In genomic region chr7:51451751-51452465, GRCh38 we compare ENCODE assay signal across 22 cellular contexts.
DNase-seq lines count a peak whose midpoint lies in the region; ATAC-seq and TF ChIP-seq lines count a peak whose summit lies in the region.
"Had no signal": no experiment of that assay in that cellular context is flagged by ENCODE, and none has a peak within 500 bp of the region (broad histone marks: within the 10 kb centered on the region; RNA-seq: fewer than 3 reads in every experiment).

No MANE protein-coding gene starts in this region.

- H3K9me3 ChIP-seq in SK-N-SH: peaks cover 6% of the 10 kb centered on the region; the same call in 1 of the 2 replicates
- H3K9me3 ChIP-seq: suprapubic skin had no signal

- no peaks in the 10 kb centered on the region for H3K79me2 ChIP-seq in SK-N-SH (ENCODE audit: insufficient read depth)

- CTCF ChIA-PET in SK-N-SH (lab: Yijun Ruan, JAX): interaction anchor here (0.6 to 4.7 kb wide), 5 partner anchors 9 to 1762 kb away, joined by 3 to 37 read pairs (median 4); no protein-coding TSS in a partner anchor

- TF ChIP-seq CTCF in SK-N-SH (IDR thresholded peaks at IDR 0.05): no peak
- peak; percentile 60 for TF ChIP-seq CTCF in glutamatergic neuron (IDR thresholded peaks at IDR 0.05; ENCODE audit: partially characterized antibody, unreplicated experiment)

- H4K20me1 ChIP-seq in SK-N-SH (ENCODE audit: insufficient read depth): no peaks in the 10 kb centered on the region

- peak; percentile 64 for DNase-seq in SK-N-SH
- DNase-seq in NCI-H345 (lab: John Stamatoyannopoulos, UW): peak; percentile 85
- peak; percentile 60 for DNase-seq in glutamatergic neuron
- no peak for DNase-seq in activated T-cell treated with anti-CD3 and anti-CD28 coated beads, Interleukin-2, amount 50 U/mL, for 72 hours
- DNase-seq in NCI-H1930 (lab: John Stamatoyannopoulos, UW): no peak
- DNase-seq: activated CD4-positive, alpha-beta T cell treated with anti-CD3 and anti-CD28 coated beads for 1 hour; aorta; caudate nucleus; dermis blood vessel endothelial cell; foreskin fibroblast; hypothalamus; NCI-H1092; NCI-H2171 had no signal

- peaks cover 4% of the 10 kb centered on the region for H3K27me3 Mint-ChIP-seq in glutamatergic neuron (ENCODE audit: unreplicated experiment)
- peaks cover 5% of the 10 kb centered on the region for H3K27me3 Mint-ChIP-seq in activated T-cell treated with anti-CD3 and anti-CD28 coated beads, Interleukin-2, amount 50 U/mL, for 72 hours (ENCODE audit: low read depth)
- H3K27me3 Mint-ChIP-seq: activated naive CD4-positive, alpha-beta T cell treated with anti-CD3 and anti-CD28 coated beads, Interleukin-2, amount 50 U/mL, for 24 hours had no signal

- WGBS in SK-N-SH (ENCODE audit: low lambda C conversion rate): 24% methylated on average over 9 of the region's 10 CpGs

- no peak overlapping the region for H3K27ac Mint-ChIP-seq in glutamatergic neuron (ENCODE audit: unreplicated experiment)
- no peak overlapping the region for H3K27ac Mint-ChIP-seq in activated T-cell treated with anti-CD3 and anti-CD28 coated beads, Interleukin-2, amount 50 U/mL, for 72 hours
- H3K27ac Mint-ChIP-seq: activated naive CD4-positive, alpha-beta T cell treated with anti-CD3 and anti-CD28 coated beads, Interleukin-2, amount 50 U/mL, for 24 hours; activated T-helper 1 cell treated with anti-CD3 and anti-CD28 coated beads, Interleukin-12 subunit alpha, Interleukin-12 subunit beta, Interleukin-2, Interleukin-4 antibody, amounts not matched to agents 30 ng/mL and 10 ng/mL and 1 ng/mL, durations not matched to agents 14 hours and 24 hours and 36 hours; CD14-positive monocyte had no signal

- no peaks in the 10 kb centered on the region for H3F3A ChIP-seq in SK-N-SH (replicated peaks; ENCODE audit: insufficient read depth)

- peaks cover 0 to 11% of the 10 kb centered on the region in 2 experiments; a peak in 2 of 4 replicates for H3K4me1 ChIP-seq in SK-N-SH (ENCODE audit: control insufficient read depth in 1 of 2, insufficient read depth in 2 of 2, low read depth in 1 of 2, low read length in 1 of 2)
- H3K4me1 ChIP-seq: suprapubic skin had no signal

- no peak overlapping the region for H3K4me3 ChIP-seq in SK-N-SH (ENCODE audit: low read depth in 2 of 2, low read length in 1 of 2)
- H3K4me3 ChIP-seq: suprapubic skin had no signal

- no peaks in the 10 kb centered on the region for H3K27me3 ChIP-seq in SK-N-SH (ENCODE audit: insufficient read depth)
- H3K27me3 ChIP-seq: suprapubic skin had no signal

- no peak overlapping the region for H3K4me3 Mint-ChIP-seq in glutamatergic neuron (ENCODE audit: unreplicated experiment)
- no peak overlapping the region for H3K4me3 Mint-ChIP-seq in activated T-cell treated with anti-CD3 and anti-CD28 coated beads, Interleukin-2, amount 50 U/mL, for 72 hours
- H3K4me3 Mint-ChIP-seq: activated naive CD4-positive, alpha-beta T cell treated with anti-CD3 and anti-CD28 coated beads, Interleukin-2, amount 50 U/mL, for 24 hours; activated T-helper 1 cell treated with anti-CD3 and anti-CD28 coated beads, Interleukin-12 subunit alpha, Interleukin-12 subunit beta, Interleukin-2, Interleukin-4 antibody, amounts not matched to agents 30 ng/mL and 10 ng/mL and 1 ng/mL, durations not matched to agents 14 hours and 24 hours and 36 hours; CD14-positive monocyte had no signal

- H3K9me3 Mint-ChIP-seq in glutamatergic neuron (ENCODE audit: unreplicated experiment): no peaks in the 10 kb centered on the region
- H3K9me3 Mint-ChIP-seq in activated T-cell treated with anti-CD3 and anti-CD28 coated beads, Interleukin-2, amount 50 U/mL, for 72 hours: no peaks in the 10 kb centered on the region
- H3K9me3 Mint-ChIP-seq: activated naive CD4-positive, alpha-beta T cell treated with anti-CD3 and anti-CD28 coated beads, Interleukin-2, amount 50 U/mL, for 24 hours; activated T-helper 1 cell treated with anti-CD3 and anti-CD28 coated beads, Interleukin-12 subunit alpha, Interleukin-12 subunit beta, Interleukin-2, Interleukin-4 antibody, amounts not matched to agents 30 ng/mL and 10 ng/mL and 1 ng/mL, durations not matched to agents 14 hours and 24 hours and 36 hours had no signal

- H3K27ac ChIP-seq in SK-N-SH (ENCODE audit: low read depth in 2 of 2, low read length in 1 of 2): no peak overlapping the region
- H3K27ac ChIP-seq: epithelial cell of prostate, RWPE1, suprapubic skin had no signal

- no peaks in the 10 kb centered on the region for H3K36me3 ChIP-seq in SK-N-SH (replicated peaks in 1 of 2; ENCODE audit: control insufficient read depth in 1 of 2, insufficient read depth in 2 of 2, low read length in 1 of 2)
- H3K36me3 ChIP-seq: suprapubic skin had no signal

- no peaks in the 10 kb centered on the region for H3K36me3 Mint-ChIP-seq in glutamatergic neuron (ENCODE audit: unreplicated experiment)
- H3K36me3 Mint-ChIP-seq in activated T-cell treated with anti-CD3 and anti-CD28 coated beads, Interleukin-2, amount 50 U/mL, for 72 hours (ENCODE audit: insufficient read depth in 2 of 2): no peaks in the 10 kb centered on the region
- H3K36me3 Mint-ChIP-seq: activated naive CD4-positive, alpha-beta T cell treated with anti-CD3 and anti-CD28 coated beads, Interleukin-2, amount 50 U/mL, for 24 hours; CD14-positive monocyte had no signal

- TF ChIP-seq EP300 in SK-N-SH (IDR thresholded peaks at IDR 0.05; ENCODE audit: borderline replicate concordance in 1 of 2, low read depth in 1 of 2, low read length in 1 of 2): no peak

- POLR2A ChIA-PET in SK-N-SH (lab: Yijun Ruan, JAX): no interaction called here

- H3K4me1 Mint-ChIP-seq in glutamatergic neuron (ENCODE audit: low read depth, unreplicated experiment): peaks cover 8% of the 10 kb centered on the region
- H3K4me1 Mint-ChIP-seq in activated T-cell treated with anti-CD3 and anti-CD28 coated beads, Interleukin-2, amount 50 U/mL, for 72 hours (ENCODE audit: low read depth): no peaks in the 10 kb centered on the region
- H3K4me1 Mint-ChIP-seq: activated naive CD4-positive, alpha-beta T cell treated with anti-CD3 and anti-CD28 coated beads, Interleukin-2, amount 50 U/mL, for 24 hours; CD14-positive monocyte had no signal

- no peaks in the 10 kb centered on the region for H3K9me2 ChIP-seq in SK-N-SH

- no peak overlapping the region for H2AFZ ChIP-seq in SK-N-SH (ENCODE audit: low read depth)

- no peak for ATAC-seq in SK-N-SH treated with all-trans-retinoic acid at 6 μM for 48 hours
- no peak for ATAC-seq in activated T-cell treated with anti-CD3 and anti-CD28 coated beads, Interleukin-2, amount 50 U/mL, for 72 hours (replicated peaks in 1 of 2)
- ATAC-seq in GM21825 (IDR thresholded peaks at IDR 0.05; ENCODE audit: unreplicated experiment): no peak
- ATAC-seq in GM21717 (IDR thresholded peaks at IDR 0.05; ENCODE audit: unreplicated experiment): no peak

- 0 out of 2 replicates have a peak, but pooled peaks have one; percentile 5 for TF ChIP-seq RAD21 in SK-N-SH (IDR thresholded peaks at IDR 0.05; ENCODE audit: low read length)

- H3K4me2 ChIP-seq in SK-N-SH: no peak overlapping the region

- no peak overlapping the region for H3K9ac ChIP-seq in SK-N-SH

TF ChIP-seq in SK-N-SH, 30 proteins besides CTCF, POLR2A, EP300 and RAD21 (continues in another document):
- TF ChIP-seq FOXJ3 (CRISPR knock-in tag; IDR thresholded peaks at IDR 0.05) (no peak), USF2 (IDR thresholded peaks at IDR 0.05; ENCODE audit: borderline replicate concordance, low read depth, low read length) (no peak)
- TF ChIP-seq, protein P1, sequence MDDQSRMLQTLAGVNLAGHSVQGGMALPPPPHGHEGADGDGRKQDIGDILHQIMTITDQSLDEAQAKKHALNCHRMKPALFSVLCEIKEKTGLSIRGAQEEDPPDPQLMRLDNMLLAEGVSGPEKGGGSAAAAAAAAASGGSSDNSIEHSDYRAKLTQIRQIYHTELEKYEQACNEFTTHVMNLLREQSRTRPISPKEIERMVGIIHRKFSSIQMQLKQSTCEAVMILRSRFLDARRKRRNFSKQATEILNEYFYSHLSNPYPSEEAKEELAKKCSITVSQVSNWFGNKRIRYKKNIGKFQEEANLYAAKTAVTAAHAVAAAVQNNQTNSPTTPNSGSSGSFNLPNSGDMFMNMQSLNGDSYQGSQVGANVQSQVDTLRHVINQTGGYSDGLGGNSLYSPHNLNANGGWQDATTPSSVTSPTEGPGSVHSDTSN (IDR thresholded peaks at IDR 0.05): no peak

TF ChIP-seq in SK-N-SH treated with all-trans-retinoic acid at 6 μM for 48 hours, 23 proteins besides CTCF, POLR2A, EP300 and RAD21 (continues in another document):
- no peak for TF ChIP-seq CSRNP3 (CRISPR knock-in tag; IDR thresholded peaks at IDR 0.05)
- no peak for TF ChIP-seq GLIS3 (CRISPR knock-in tag; IDR thresholded peaks at IDR 0.05)
- no peak for TF ChIP-seq ISL1 (CRISPR knock-in tag; IDR thresholded peaks at IDR 0.05)
- TF ChIP-seq ESRRG (CRISPR knock-in tag; IDR thresholded peaks at IDR 0.05): no peak
- TF ChIP-seq TOX (CRISPR knock-in tag; IDR thresholded peaks at IDR 0.05; ENCODE audit: borderline replicate concordance): no peak
- no peak for TF ChIP-seq PPARA (CRISPR knock-in tag; IDR thresholded peaks at IDR 0.05; ENCODE audit: borderline replicate concordance)
- TF ChIP-seq CSDC2 (CRISPR knock-in tag; IDR thresholded peaks at IDR 0.05): no peak
- TF ChIP-seq ZFP30 (CRISPR knock-in tag; IDR thresholded peaks at IDR 0.05): no peak

Comparison
In these comparisons a context has a peak if more than half of its experiments do, and no peak if none do; other contexts are left out.
1. DNase-seq: peak in SK-N-SH (single experiment), NCI-H345 (single experiment) and glutamatergic neuron (single experiment); none in activated T-cell treated with anti-CD3 and anti-CD28 coated beads, Interleukin-2, amount 50 U/mL, for 72 hours (0 of 2) and NCI-H1930 (0 of 2).